Comparison of ENCODE assay signal across 8 cellular contexts in the genomic region with DNA sequence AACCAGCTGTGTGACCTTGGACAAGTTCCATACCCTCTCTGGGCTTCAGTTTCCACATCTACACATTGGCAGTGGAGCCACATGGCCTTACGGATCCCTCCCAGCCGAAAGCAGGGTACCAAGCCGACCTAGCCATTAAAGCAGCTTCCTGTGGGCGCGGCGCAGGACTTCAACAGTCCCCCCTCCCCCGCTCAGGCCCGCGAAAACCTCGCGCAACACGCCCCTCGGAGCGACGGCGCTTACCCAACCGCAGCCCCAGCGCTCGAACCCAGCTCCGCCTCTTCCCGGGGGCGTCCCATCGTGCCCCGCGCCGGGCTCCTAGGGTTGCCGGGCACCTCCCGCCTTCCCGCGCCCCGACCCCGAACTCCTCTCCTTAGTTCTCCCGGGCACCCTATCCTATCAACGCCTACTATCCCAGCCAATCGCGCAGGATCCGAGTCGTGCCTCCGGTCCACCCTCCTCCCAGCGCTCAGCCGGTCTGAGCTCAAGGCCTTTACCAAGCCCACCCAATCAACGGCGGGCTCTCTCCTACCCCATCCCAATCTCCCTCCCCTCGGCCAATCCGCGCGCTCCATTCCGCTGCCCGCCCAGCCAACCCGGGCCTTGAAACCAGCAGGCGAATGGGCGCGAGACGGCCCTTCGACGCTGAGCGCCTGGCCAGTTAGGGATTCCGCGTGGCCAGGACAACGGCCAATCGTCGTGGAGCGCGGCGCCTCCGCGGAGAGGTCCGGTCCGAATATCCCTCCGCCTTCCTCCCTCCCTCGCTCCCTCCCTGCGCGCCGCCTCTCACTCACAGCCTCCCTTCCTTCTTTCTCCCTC. TPM values are rescaled to one million over a fixed set of nuclear protein-coding genes. Genes with fewer than 3 reads are reported as not detected.
A peak's percentile ranks its signal among the peaks of the same experiment; 100 is the strongest.
DNase-seq lines count a peak whose midpoint lies in the region; ATAC-seq and TF ChIP-seq lines count a peak whose summit lies in the region.

A gene (plus strand): TSS at position 767 of the 819 bp plus-strand sequence. CDS start 326 bp downstream, outside the sequence.

- peak within 1 kb of the TSS; percentile 93 for H3K27ac Mint-ChIP-seq in endothelial cell (ENCODE audit: unreplicated experiment)

- H3K36me3 Mint-ChIP-seq in endothelial cell (ENCODE audit: low read depth, unreplicated experiment): peaks cover 20% of the 10 kb centered on the region

- ATAC-seq in GM21526 (IDR thresholded peaks at IDR 0.05; ENCODE audit: low FRiP score, unreplicated experiment): peak; percentile 66

- peaks cover 44% of the 10 kb centered on the region for H3K4me1 ChIP-seq in OCI-LY7 (ENCODE audit: insufficient read depth, low read length, poor library complexity, severe bottlenecking)

- H3K79me2 ChIP-seq in OCI-LY7 (ENCODE audit: insufficient read depth, low read depth, low read length): peaks cover 57% of the 10 kb centered on the region

- H3K27ac ChIP-seq in OCI-LY7 (ENCODE audit: low read depth, low read length, poor library complexity, severe bottlenecking): peak within 1 kb of the TSS; percentile 92

- no TSS peak for BruUV-seq in OCI-LY7 (replicated peaks; lab: Mats Ljungman, UMichigan)

- H4K20me1 ChIP-seq in OCI-LY7 (ENCODE audit: insufficient read depth, low read length): peaks cover 21% of the 10 kb centered on the region

- CTCF ChIA-PET in OCI-LY7 (lab: Charles Lee; ENCODE audit: unreplicated experiment): no interaction called here

- no peaks in the 10 kb centered on the region for H3K9me3 ChIP-seq in OCI-LY7 (ENCODE audit: low read length)

- no peak for TF ChIP-seq CTCF in OCI-LY7 (conservative IDR thresholded peaks at IDR 0.05; ENCODE audit: low read length)
- no peak for TF ChIP-seq CTCF in endothelial cell (IDR thresholded peaks at IDR 0.05; ENCODE audit: unreplicated experiment)

- H3K4me3 ChIP-seq in OCI-LY7 (ENCODE audit: low read depth, low read length, poor library complexity, severe bottlenecking): peak within 1 kb of the TSS; percentile 81

- peaks cover 31% of the 10 kb centered on the region for H3K4me1 Mint-ChIP-seq in endothelial cell (ENCODE audit: unreplicated experiment)

- POLR2A ChIA-PET in OCI-LY7 (lab: Charles Lee): interaction anchor here (0.6 to 2.7 kb wide), 15 partner anchors 9 to 443 kb away, joined by 3 to 15 read pairs (median 5); a partner anchor contains a TSS

- intact Hi-C loops in OCI-LY7 (cut with micrococcal nuclease; ENCODE audit: unreplicated experiment): loop anchor here (2.0 kb wide), 1 partner anchor 399 kb away; a partner anchor contains a TSS

- H3K9me2 ChIP-seq in OCI-LY7 (ENCODE audit: insufficient read depth, low read length): no peaks in the 10 kb centered on the region

- peak within 1 kb of the TSS; percentile 6; the same call in 1 of the 2 replicates for H2AFZ ChIP-seq in OCI-LY7 (ENCODE audit: low read length)

- DNase-seq in D341Med (ENCODE audit: low spot score): peak; percentile 97
- DNase-seq in HuH-7.5 (ENCODE audit: low spot score): peak; percentile 82
- peak; percentile 99 for DNase-seq in OCI-LY7 (ENCODE audit: low spot score)
- DNase-seq in activated T-cell treated with anti-CD3 and anti-CD28 coated beads for 1 hour (ENCODE audit: low read depth): peak; percentile 91
- peak; percentile 98 for DNase-seq in endothelial cell (ENCODE audit: low spot score)
- DNase-seq in midbrain (lab: John Stamatoyannopoulos, UW): peak; percentile 99
- DNase-seq in stimulated activated CD8-positive, alpha-beta memory T cell treated with anti-CD3 and anti-CD28 coated beads, Interleukin-2, amount 100 ng/mL, for 1 hour (ENCODE audit: low read depth in 2 of 2): peak; percentile 93 to 94

- no peaks in the 10 kb centered on the region for H3K9me3 Mint-ChIP-seq in endothelial cell (ENCODE audit: unreplicated experiment)

- peak within 1 kb of the TSS; percentile 94 for H3K4me2 ChIP-seq in OCI-LY7 (ENCODE audit: low read length)

- H3K4me3 Mint-ChIP-seq in endothelial cell (ENCODE audit: unreplicated experiment): peak within 1 kb of the TSS; percentile 96

- peaks cover 38% of the 10 kb centered on the region for H3K36me3 ChIP-seq in OCI-LY7 (ENCODE audit: insufficient read depth, low read length)

- H3K27me3 Mint-ChIP-seq in endothelial cell (ENCODE audit: unreplicated experiment): peaks cover 5% of the 10 kb centered on the region

RNA-seq across cellular contexts. Expression of the gene that starts here (rescaled TPM):
- 215 and 232 TPM in 2 replicates for total RNA-seq in OCI-LY7 (2014; rRNA removed; shearing (Covaris generic))
- total RNA-seq in OCI-LY7 (2022) (423 and 453 TPM in 2 replicates), endothelial cell (ENCODE audit: unreplicated experiment) (376 TPM)

Comparison
In these comparisons a context has a peak if more than half of its experiments do, and no peak if none do; other contexts are left out.
1. Peak in every context shown above with its lines: DNase-seq, ATAC-seq, H3K4me3 ChIP-seq and H3K27ac ChIP-seq.